ENCODE assay signal across 9 cellular contexts in genomic region chr1:40389871-40390560, GRCh38. TPM values are rescaled to one million over a fixed set of nuclear protein-coding genes. Genes with fewer than 3 reads are reported as not detected.
DNase-seq lines count a peak whose midpoint lies in the region; ATAC-seq and TF ChIP-seq lines count a peak whose summit lies in the region.
"Had no signal": no experiment of that assay in that cellular context is flagged by ENCODE, and none has a peak within 500 bp of the region (broad histone marks: within the 10 kb centered on the region; RNA-seq: fewer than 3 reads in every experiment).

No MANE protein-coding gene starts in this region.

- dilution Hi-C loops in mammary epithelial cell (cut with HindIII; ENCODE audit: low sequenced_read_pairs), result no loop called here

- H3K79me2 ChIP-seq in mammary epithelial cell (ENCODE audit: insufficient read depth, low read length), result peaks cover 68% of the 10 kb centered on the region

- peak; percentile 50 for DNase-seq in MCF 10A (ENCODE audit: unreplicated experiment)
- no peak for DNase-seq in mammary epithelial cell
- DNase-seq in central memory CD4-positive, alpha-beta T cell, result peak; percentile 38
- peak; percentile 46 for DNase-seq in midbrain (lab: John Stamatoyannopoulos, UW)
- DNase-seq in vagina (ENCODE audit: extremely low spot score in 2 of 2), result no peak
- DNase-seq in testis, result no peak
- no peak for DNase-seq in NCI-H82 (lab: John Stamatoyannopoulos, UW)
- DNase-seq: NCI-H1930 had no signal

- no TSS peak for BruUV-seq in MCF 10A (replicated peaks; lab: Mats Ljungman, UMichigan)
- no TSS peak for BruUV-seq in mammary epithelial cell (replicated peaks; lab: Mats Ljungman, UMichigan)

- H3K27me3 ChIP-seq in mammary epithelial cell (ENCODE audit: insufficient read depth, low read length) (no peaks in the 10 kb centered on the region), vagina (no peaks in the 10 kb centered on the region), testis (no peaks in the 10 kb centered on the region)

- no peaks in the 10 kb centered on the region for H3K36me3 ChIP-seq in mammary epithelial cell (ENCODE audit: insufficient read depth, low read length)
- no peaks in the 10 kb centered on the region for H3K36me3 ChIP-seq in vagina
- H3K36me3 ChIP-seq in testis (ENCODE audit: low read depth, missing control alignments), result no peaks in the 10 kb centered on the region

- no peak overlapping the region for H3K4me2 ChIP-seq in mammary epithelial cell (ENCODE audit: insufficient read depth, low read depth, low read length)

- no peak for ATAC-seq in HG02970 (IDR thresholded peaks at IDR 0.05; ENCODE audit: low FRiP score, unreplicated experiment)

- no peak overlapping the region for H3K27ac Mint-ChIP-seq in MCF 10A (ENCODE audit: low read depth, unreplicated experiment)

- no peak overlapping the region for H3K27ac ChIP-seq in mammary epithelial cell (ENCODE audit: insufficient read depth, low read depth, low read length)
- peak overlapping the region; percentile 69 for H3K27ac ChIP-seq in vagina
- H3K27ac ChIP-seq in testis, result peak overlapping the region in 1 of 2 donors; percentile 55

- H3K4me3 Mint-ChIP-seq in MCF 10A (ENCODE audit: unreplicated experiment), result no peak overlapping the region

- H3K9ac ChIP-seq in mammary epithelial cell (ENCODE audit: insufficient read depth, low read length), result no peak overlapping the region

- TF ChIP-seq CTCF in MCF 10A (IDR thresholded peaks at IDR 0.05; ENCODE audit: unreplicated experiment) (no peak), mammary epithelial cell (conservative IDR thresholded peaks at IDR 0.05 in 1 of 2, IDR thresholded peaks at IDR 0.05 in 1 of 2; ENCODE audit: extremely low read depth in 1 of 2, insufficient read depth in 1 of 2, low read depth in 1 of 2, low read length in 2 of 2) (no peak), vagina (IDR thresholded peaks at IDR 0.05) (no peak), testis (IDR thresholded peaks at IDR 0.05) (no peak)

- no peak overlapping the region for H2AFZ ChIP-seq in mammary epithelial cell (ENCODE audit: low read depth, low read length)

- intact Hi-C loops in MCF 10A (cut with micrococcal nuclease), result no loop called here
- intact Hi-C loops in mammary epithelial cell (cut with micrococcal nuclease), result loop anchor here (1.0 kb wide), 1 partner anchor 10 kb away; no protein-coding TSS in a partner anchor
- intact Hi-C loops in vagina (cut with DNase I), result no loop called here
- intact Hi-C loops in testis (cut with DNase I; ENCODE audit: low total_unique reads), result no loop called here

- H3K4me3 ChIP-seq in mammary epithelial cell (replicated peaks in 1 of 3; ENCODE audit: insufficient read depth in 1 of 3, low read depth in 2 of 3, low read length in 3 of 3), result no peak overlapping the region
- H3K4me3 ChIP-seq in vagina, result peak overlapping the region in 1 of 2 donors; percentile 17
- no peak overlapping the region for H3K4me3 ChIP-seq in testis

- H3K9me3 ChIP-seq in mammary epithelial cell (replicated peaks; ENCODE audit: insufficient read depth, low read length) (no peaks in the 10 kb centered on the region), vagina (no peaks in the 10 kb centered on the region), testis (no peaks in the 10 kb centered on the region)

- no peak for TF ChIP-seq POLR2A in vagina (IDR thresholded peaks at IDR 0.05)
- TF ChIP-seq POLR2A in testis (IDR thresholded peaks at IDR 0.05), result no peak

- no peaks in the 10 kb centered on the region for H3K36me3 Mint-ChIP-seq in MCF 10A (ENCODE audit: insufficient read depth, unreplicated experiment)

- WGBS in mammary epithelial cell (ENCODE audit: low coverage, missing lambda C conversion rate), result 99% methylated on average over 4 of the region's 4 CpGs
- WGBS in testis, 2 donors, result 60 to 68% methylated on average over 4 of the region's 4 CpGs

- CTCF ChIA-PET in MCF 10A (lab: Yijun Ruan, JAX) (interaction anchor here (0.5 to 4.0 kb wide), 5 partner anchors 14 to 894 kb away, joined by 3 to 17 read pairs (median 3); no protein-coding TSS in a partner anchor), mammary epithelial cell (lab: Charles Lee; ENCODE audit: low non-redundant PET) (no interaction called here)

- in situ Hi-C loops in mammary epithelial cell (cut with MboI; ENCODE audit: low sequenced_read_pairs in 2 of 2), result no loop called here

- H4K20me1 ChIP-seq in mammary epithelial cell (ENCODE audit: insufficient read depth, low read length), result no peaks in the 10 kb centered on the region

- POLR2A ChIA-PET in MCF 10A (lab: Yijun Ruan, JAX), result interaction anchor here (0.7 to 9.5 kb wide), 4 partner anchors 8 to 322 kb away, joined by 3 to 75 read pairs (median 3); partner anchors contain the start of gene SMAP2

- H3K27me3 Mint-ChIP-seq in MCF 10A (ENCODE audit: insufficient read depth, unreplicated experiment), result no peaks in the 10 kb centered on the region

- H3K4me1 ChIP-seq in mammary epithelial cell (ENCODE audit: insufficient read depth, low read length), result no peaks in the 10 kb centered on the region
- peaks cover 69% of the 10 kb centered on the region for H3K4me1 ChIP-seq in vagina
- H3K4me1 ChIP-seq in testis, result peaks cover 10% of the 10 kb centered on the region

- peaks cover 8% of the 10 kb centered on the region for H3K4me1 Mint-ChIP-seq in MCF 10A (ENCODE audit: insufficient read depth, unreplicated experiment)

- no peaks in the 10 kb centered on the region for H3K9me3 Mint-ChIP-seq in MCF 10A (ENCODE audit: unreplicated experiment)

RNA-seq across cellular contexts. Expression of gene SMAP2, which starts 16.5 kb away (rescaled TPM):
- total RNA-seq in MCF 10A (2022) (20.2 and 21.2 TPM in 2 replicates), mammary epithelial cell (10 to 100 TPM; 17.5 to 20.5 TPM), vagina (24.8 TPM), testis (10 to 100 TPM; 23.0 to 27.1 TPM)
- polyA plus RNA-seq in mammary epithelial cell (17.2 TPM), testis (ENCODE audit: insufficient read depth, low read depth, low replicate concordance) (44.3 TPM)
- 39.2 TPM for polyA minus RNA-seq in mammary epithelial cell

Comparison
In these comparisons a context has a peak if more than half of its experiments do, and no peak if none do; other contexts are left out.
1. DNase-seq: peak in MCF 10A (single experiment), central memory CD4-positive, alpha-beta T cell (single experiment) and midbrain (single experiment); none in mammary epithelial cell (single experiment), vagina (0 of 2), testis (single experiment) and NCI-H82 (single experiment).